In genomic region chr9:3746296-3747275, GRCh38 we compare ENCODE assay signal across 8 cellular contexts.
DNase-seq lines count a peak whose midpoint lies in the region; ATAC-seq and TF ChIP-seq lines count a peak whose summit lies in the region.

No MANE protein-coding gene starts in this region.

- H3K9me3 ChIP-seq in Caco-2 (no peaks in the 10 kb centered on the region), mucosa of descending colon (no peaks in the 10 kb centered on the region), right atrium auricular region (no peaks in the 10 kb centered on the region)

- intact Hi-C loops in Caco-2 (cut with micrococcal nuclease; ENCODE audit: unreplicated experiment), result no loop called here
- intact Hi-C loops in mucosa of descending colon (cut with DNase I, micrococcal nuclease), result no loop called here

- no peaks in the 10 kb centered on the region for H3K27me3 Mint-ChIP-seq in Caco-2 (ENCODE audit: insufficient read depth, unreplicated experiment)

- POLR2A ChIA-PET in Caco-2 (lab: Charles Lee), result no interaction called here

- peaks cover 9% of the 10 kb centered on the region for H3K9me3 Mint-ChIP-seq in Caco-2 (ENCODE audit: unreplicated experiment)

- CTCF ChIA-PET in Caco-2 (lab: Charles Lee), result no interaction called here

- DNase-seq in Caco-2 (no peak), HL-60 (ENCODE audit: low read depth in 1 of 2, low spot score in 1 of 2) (peak; percentile 14 to 52), mucosa of descending colon (no peak), cerebellum (ENCODE audit: low spot score) (no peak), right atrium auricular region (ENCODE audit: low spot score) (no peak), NCI-H2227 treated with DMSO at 0.1 percent for 48 hours (lab: John Stamatoyannopoulos, UW) (no peak)
- DNase-seq in activated naive CD8-positive, alpha-beta T cell treated with anti-CD3 and anti-CD28 coated beads, Interleukin-2, amount 50 U/mL, for 16 hours (ENCODE audit: low read depth, low spot score), result peak; percentile 17

- H3K27ac ChIP-seq in HL-60 (replicated peaks) (no peak overlapping the region), right atrium auricular region (no peak overlapping the region)

- H3K27me3 ChIP-seq in Caco-2 (replicated peaks; ENCODE audit: control insufficient read depth, insufficient read depth, low read length) (no peaks in the 10 kb centered on the region), HL-60 (ENCODE audit: insufficient read depth, poor library complexity, severe bottlenecking) (no peaks in the 10 kb centered on the region), right atrium auricular region (no peaks in the 10 kb centered on the region)

- H3K4me3 Mint-ChIP-seq in Caco-2 (ENCODE audit: unreplicated experiment), result no peak overlapping the region

- ATAC-seq in mucosa of descending colon (peak; percentile 80), GM21619 (IDR thresholded peaks at IDR 0.05; ENCODE audit: unreplicated experiment) (no peak)

- peaks cover 5% of the 10 kb centered on the region for H3K4me1 ChIP-seq in Caco-2
- H3K4me1 ChIP-seq in mucosa of descending colon (ENCODE audit: low read depth), result no peaks in the 10 kb centered on the region
- no peaks in the 10 kb centered on the region for H3K4me1 ChIP-seq in right atrium auricular region

- H3K36me3 ChIP-seq in Caco-2 (ENCODE audit: control insufficient read depth, insufficient read depth, low read length) (no peaks in the 10 kb centered on the region), mucosa of descending colon (ENCODE audit: low read depth) (no peaks in the 10 kb centered on the region), right atrium auricular region (no peaks in the 10 kb centered on the region)

- BruUV-seq in Caco-2 (replicated peaks; lab: Mats Ljungman, UMichigan), result no TSS peak

- no peaks in the 10 kb centered on the region for H3K36me3 Mint-ChIP-seq in Caco-2 (ENCODE audit: insufficient read depth, unreplicated experiment)

- H3K27ac Mint-ChIP-seq in Caco-2 (ENCODE audit: unreplicated experiment), result peak overlapping the region; percentile 51

- H3K4me3 ChIP-seq in Caco-2 (ENCODE audit: low read depth, low read length) (no peak overlapping the region), HL-60 (replicated peaks; ENCODE audit: insufficient read depth, low read length) (no peak overlapping the region), mucosa of descending colon (no peak overlapping the region), right atrium auricular region (no peak overlapping the region)

- no peak for TF ChIP-seq CTCF in Caco-2 (IDR thresholded peaks at IDR 0.05; ENCODE audit: insufficient read depth in 1 of 2, low read depth in 1 of 2, low read length in 1 of 2, severe bottlenecking in 1 of 2, unreplicated experiment in 1 of 2)
- TF ChIP-seq CTCF in HL-60 (IDR thresholded peaks at IDR 0.05; ENCODE audit: insufficient read depth, low read length), result no peak
- TF ChIP-seq CTCF in mucosa of descending colon (IDR thresholded peaks at IDR 0.05), result no peak
- TF ChIP-seq CTCF in right atrium auricular region (IDR thresholded peaks at IDR 0.05), result no peak

- H3K4me1 Mint-ChIP-seq in Caco-2 (ENCODE audit: low read depth, unreplicated experiment), result peaks cover 7% of the 10 kb centered on the region

Comparison
In these comparisons a context has a peak if more than half of its experiments do, and no peak if none do; other contexts are left out.
1. DNase-seq: peak in HL-60 (2 of 2) and activated naive CD8-positive, alpha-beta T cell treated with anti-CD3 and anti-CD28 coated beads, Interleukin-2, amount 50 U/mL, for 16 hours (single experiment); none in Caco-2 (0 of 2), mucosa of descending colon (0 of 3), cerebellum (single experiment), right atrium auricular region (single experiment) and NCI-H2227 treated with DMSO at 0.1 percent for 48 hours (single experiment).